ENCODE assay signal across 1 cellular context in genomic region chr2:96536445-96537065, GRCh38.
TF ChIP-seq lines count a peak whose summit lies in the region.

TSS of gene ARID5A (plus strand) at chr2:96536752. CDS start at chr2:96536827, 75 bp downstream.

TF ChIP-seq in HepG2, 621 proteins besides CTCF, POLR2A, EP300 and RAD21 (continued from another document and continues in another):
- TF ChIP-seq ZNF800 (CRISPR knock-in tag; IDR thresholded peaks at IDR 0.05) (0 out of 2 replicates have a peak, but pooled peaks have one; percentile 44), XRCC5 (optimal IDR thresholded peaks at IDR 0.05; ENCODE audit: low read length) (peak; percentile 28), HNRNPK (IDR thresholded peaks at IDR 0.05; ENCODE audit: low read depth, low read length, poor library complexity, severe bottlenecking) (peak; percentile 5), ZBTB49 (CRISPR knock-in tag; IDR thresholded peaks at IDR 0.05; ENCODE audit: borderline replicate concordance) (no peak), PLRG1 (conservative IDR thresholded peaks at IDR 0.05) (no peak), SOX13 (IDR thresholded peaks at IDR 0.05) (no peak), SOX13 (CRISPR knock-in tag; conservative IDR thresholded peaks at IDR 0.05 in 1 of 2, IDR thresholded peaks at IDR 0.05 in 1 of 2) (peak in 1 of 2 experiments; percentile 27; a peak in 1 of 4 replicates), KLF6 (CRISPR knock-in tag; IDR thresholded peaks at IDR 0.05) (peak; percentile 73; the same call in 1 of the 2 replicates), PHF8 (CRISPR knock-in tag; IDR thresholded peaks at IDR 0.05) (peak; percentile 31; the same call in 1 of the 2 replicates), ZNF788 (CRISPR knock-in tag; IDR thresholded peaks at IDR 0.05; ENCODE audit: borderline replicate concordance) (no peak), NFATC3 (CRISPR knock-in tag; IDR thresholded peaks at IDR 0.05) (no peak), ZNF24 (IDR thresholded peaks at IDR 0.05) (no peak), TFE3 (CRISPR knock-in tag; IDR thresholded peaks at IDR 0.05) (peak; percentile 38; the same call in 1 of the 2 replicates), REST (IDR thresholded peaks at IDR 0.05; ENCODE audit: borderline replicate concordance in 1 of 2, low read depth in 1 of 2, low read length in 2 of 2) (no peak), ZNF503 (CRISPR knock-in tag; IDR thresholded peaks at IDR 0.05) (peak; percentile 76), AFF4 (CRISPR knock-in tag; IDR thresholded peaks at IDR 0.05) (no peak), ZXDC (CRISPR knock-in tag; IDR thresholded peaks at IDR 0.05) (no peak), ZNF674 (CRISPR knock-in tag; IDR thresholded peaks at IDR 0.05; ENCODE audit: low read depth) (no peak), MEF2D (CRISPR knock-in tag; IDR thresholded peaks at IDR 0.05) (no peak), IRX3 (CRISPR knock-in tag; IDR thresholded peaks at IDR 0.05; ENCODE audit: borderline replicate concordance, low read depth) (0 out of 2 replicates have a peak, but pooled peaks have one; percentile 21), DZIP1 (CRISPR knock-in tag; IDR thresholded peaks at IDR 0.05) (no peak), SMAD3 (CRISPR knock-in tag; IDR thresholded peaks at IDR 0.05) (no peak), ZIK1 (CRISPR knock-in tag; IDR thresholded peaks at IDR 0.05; ENCODE audit: borderline replicate concordance, low read depth) (no peak), ZC3H13 (CRISPR knock-in tag; IDR thresholded peaks at IDR 0.05) (0 out of 2 replicates have a peak, but pooled peaks have one; percentile 39), PAWR (CRISPR knock-in tag; IDR thresholded peaks at IDR 0.05; ENCODE audit: borderline replicate concordance) (no peak), ZNF335 (CRISPR knock-in tag; IDR thresholded peaks at IDR 0.05) (0 out of 2 replicates have a peak, but pooled peaks have one; percentile 64), HDAC1 (CRISPR knock-in tag; IDR thresholded peaks at IDR 0.05) (peak; percentile 52; the same call in 1 of the 2 replicates), RXRA (CRISPR knock-in tag; IDR thresholded peaks at IDR 0.05) (peak; percentile 27; the same call in 1 of the 2 replicates), ONECUT2 (CRISPR knock-in tag; IDR thresholded peaks at IDR 0.05) (no peak), ZNF816 (CRISPR knock-in tag; IDR thresholded peaks at IDR 0.05; ENCODE audit: borderline replicate concordance) (no peak), RAD51 (IDR thresholded peaks at IDR 0.05; ENCODE audit: borderline replicate concordance) (no peak), PAX8 (CRISPR knock-in tag; IDR thresholded peaks at IDR 0.05; ENCODE audit: borderline replicate concordance) (no peak), FUBP1 (CRISPR knock-in tag; IDR thresholded peaks at IDR 0.05; ENCODE audit: borderline replicate concordance) (no peak)
